ENCODE assay signal across 20 cellular contexts in the genomic region with DNA sequence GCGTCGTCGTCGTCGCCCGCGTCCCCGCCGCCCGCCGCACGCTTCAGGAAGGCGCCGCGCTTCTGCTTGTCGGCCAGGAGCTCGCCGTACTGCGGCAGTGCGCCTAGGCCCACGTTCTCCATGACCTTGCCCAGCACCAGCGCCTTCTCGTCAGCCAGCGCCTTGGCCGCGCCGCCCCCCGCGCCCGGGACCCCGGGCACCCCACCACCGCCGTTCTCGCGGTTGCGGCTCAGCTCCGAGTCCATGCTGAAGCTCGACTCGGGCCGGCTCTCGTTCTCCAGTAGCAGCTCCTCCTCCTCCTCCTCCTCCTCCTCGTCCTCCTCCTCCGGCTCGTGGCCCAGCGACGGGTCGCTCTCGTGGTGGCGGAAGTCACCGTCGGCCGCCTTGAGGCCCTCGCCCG.
A peak's percentile ranks its signal among the peaks of the same experiment; 100 is the strongest.
DNase-seq lines count a peak whose midpoint lies in the region; ATAC-seq and TF ChIP-seq lines count a peak whose summit lies in the region.
"Had no signal": no experiment of that assay in that cellular context is flagged by ENCODE, and none has a peak within 500 bp of the region (broad histone marks: within the 10 kb centered on the region; RNA-seq: fewer than 3 reads in every experiment).

No MANE protein-coding gene starts in this region.

- H3K36me3 ChIP-seq in neuronal stem cell (replicated peaks in 1 of 2; ENCODE audit: control insufficient read depth in 2 of 2, insufficient read depth in 2 of 2, low read length in 2 of 2) (no peaks in the 10 kb centered on the region), PC-9 (ENCODE audit: low read depth) (no peaks in the 10 kb centered on the region), body of pancreas (replicated peaks in 1 of 2; ENCODE audit: insufficient read depth in 1 of 2, low read depth in 2 of 2) (no peaks in the 10 kb centered on the region)
- H3K36me3 ChIP-seq: SJCRH30 had no signal

- H3F3A ChIP-seq in PC-9 (ENCODE audit: insufficient read depth, low read depth), result no peaks in the 10 kb centered on the region

- no peak overlapping the region for H4K8ac ChIP-seq in neuronal stem cell (ENCODE audit: low read depth, low read length)

- peak overlapping the region; percentile 24 for H2BK15ac ChIP-seq in neuronal stem cell (ENCODE audit: low read length)

- H3K79me1 ChIP-seq in neuronal stem cell (ENCODE audit: low read depth, low read length), result peaks cover 3% of the 10 kb centered on the region

- no peak overlapping the region for H2AFZ ChIP-seq in neuronal stem cell (ENCODE audit: low read length)
- H2AFZ ChIP-seq in PC-9, result no peak overlapping the region

- no peak overlapping the region for H2AK5ac ChIP-seq in neuronal stem cell (ENCODE audit: low read depth, low read length)

- no peaks in the 10 kb centered on the region for H4K20me1 ChIP-seq in PC-9 (ENCODE audit: insufficient read depth)

- H3K27me3 ChIP-seq in neuronal stem cell (ENCODE audit: control insufficient read depth in 3 of 3, insufficient read depth in 3 of 3, low read depth in 1 of 3, low read length in 3 of 3) (peaks cover 0 to 12% (median 0%) of the 10 kb centered on the region in 3 experiments), PC-9 (ENCODE audit: insufficient read depth, low read depth) (peaks cover 41% of the 10 kb centered on the region), body of pancreas (no peaks in the 10 kb centered on the region)
- H3K27me3 ChIP-seq: Peyer's patch, SJCRH30 had no signal

- H2BK5ac ChIP-seq in neuronal stem cell (ENCODE audit: low read length), result no peak overlapping the region

- no peaks in the 10 kb centered on the region for H3K79me2 ChIP-seq in PC-9 (ENCODE audit: low read depth)

- H3K14ac ChIP-seq in neuronal stem cell (ENCODE audit: low read length), result no peak overlapping the region

- TF ChIP-seq POLR2A in body of pancreas (IDR thresholded peaks at IDR 0.05), result no peak

- H3K23ac ChIP-seq in neuronal stem cell (ENCODE audit: low read depth, low read length, poor library complexity), result no peak overlapping the region

- H3K9me3 ChIP-seq in neuronal stem cell (replicated peaks in 1 of 2; ENCODE audit: control insufficient read depth in 2 of 2, insufficient read depth in 1 of 2, low read depth in 1 of 2, low read length in 2 of 2), result peaks cover 0 to 6% of the 10 kb centered on the region in 2 donors
- H3K9me3 ChIP-seq in PC-9 (ENCODE audit: insufficient read depth, low read depth), result no peaks in the 10 kb centered on the region
- H3K9me3 ChIP-seq in body of pancreas, result no peaks in the 10 kb centered on the region
- H3K9me3 ChIP-seq: A549, Peyer's patch, SJCRH30 had no signal

- DNase-seq in activated effector memory CD4-positive, alpha-beta T cell treated with anti-CD3 and anti-CD28 coated beads, Interleukin-2, amount 50 U/mL, for 16 hours, result peak; percentile 59
- no peak for DNase-seq in activated effector memory CD4-positive, alpha-beta T cell treated with Interleukin-2 at 50 U/mL for 16 hours
- DNase-seq in caudate nucleus (lab: John Stamatoyannopoulos, UW), result peak in 1 of 61 donors; percentile 63
- DNase-seq in neuronal stem cell (ENCODE audit: low spot score), result no peak
- DNase-seq in PC-9, result no peak
- no peak for DNase-seq in body of pancreas
- DNase-seq: GDM1, GOT3, HCEC 1CT, KG1, NCI-H1105, NCI-H146, NCI-H2029 treated with DMSO at 0.1 percent for 48 hours, NCI-H345, NCI-H524, NCI-H774, SJCRH30 had no signal

- H4K91ac ChIP-seq in neuronal stem cell (ENCODE audit: low read depth, low read length, poor library complexity), result no peak overlapping the region

- H3K9me2 ChIP-seq in PC-9 (ENCODE audit: insufficient read depth), result no peaks in the 10 kb centered on the region

- H3K4ac ChIP-seq in neuronal stem cell (ENCODE audit: low read length), result no peak overlapping the region

- H2BK120ac ChIP-seq in neuronal stem cell (ENCODE audit: low read depth, low read length), result no peak overlapping the region

- no peak overlapping the region for H2BK12ac ChIP-seq in neuronal stem cell (ENCODE audit: low read length)

- no peak for ATAC-seq in HG03354 (IDR thresholded peaks at IDR 0.05; ENCODE audit: poor library complexity, severe bottlenecking, unreplicated experiment)
- no peak for ATAC-seq in body of pancreas

- H3K4me3 ChIP-seq in neuronal stem cell (ENCODE audit: low read length in 2 of 2) (peak overlapping the region in 1 of 2 donors; percentile 47), PC-9 (no peak overlapping the region), body of pancreas (no peak overlapping the region)
- H3K4me3 ChIP-seq: A549, Peyer's patch, SJCRH30 had no signal

- intact Hi-C loops in PC-9 (cut with micrococcal nuclease; ENCODE audit: unreplicated experiment) (no loop called here), body of pancreas (cut with DNase I) (no loop called here)

- H3K18ac ChIP-seq in neuronal stem cell (ENCODE audit: low read length), result peak overlapping the region; percentile 2

- H3K9ac ChIP-seq in neuronal stem cell (ENCODE audit: low read depth, low read length, poor library complexity), result no peak overlapping the region

- POLR2A ChIA-PET in PC-9 (lab: Charles Lee; ENCODE audit: unreplicated experiment), result no interaction called here

- H3K27ac ChIP-seq in caudate nucleus (ENCODE audit: low read depth, low read length), result peak overlapping the region; percentile 16
- no peak overlapping the region for H3K27ac ChIP-seq in neuronal stem cell (replicated peaks; ENCODE audit: low read length)
- H3K27ac ChIP-seq in PC-9, result no peak overlapping the region
- no peak overlapping the region for H3K27ac ChIP-seq in body of pancreas
- H3K27ac ChIP-seq: A549, Peyer's patch, SJCRH30 had no signal

- no CpG with 5 or more reads among the region's 54 CpGs for WGBS in neuronal stem cell (ENCODE audit: extremely low coverage in 2 of 2, insufficient read length in 2 of 2, insufficient replicate concordance in 1 of 2), 2 donors
- 93 to 96% methylated on average over 48 to 54 of the region's 54 CpGs for WGBS in body of pancreas, 2 donors

- no peaks in the 10 kb centered on the region for H3K4me1 ChIP-seq in neuronal stem cell (ENCODE audit: control insufficient read depth in 2 of 2, insufficient read depth in 1 of 2, low read depth in 1 of 2, low read length in 2 of 2)
- H3K4me1 ChIP-seq in PC-9 (replicated peaks; ENCODE audit: insufficient read depth), result no peaks in the 10 kb centered on the region
- no peaks in the 10 kb centered on the region for H3K4me1 ChIP-seq in body of pancreas
- H3K4me1 ChIP-seq: A549, SJCRH30 had no signal

- CTCF ChIA-PET in PC-9 (lab: Charles Lee), result no interaction called here

- no peak for TF ChIP-seq CTCF in PC-9 (conservative IDR thresholded peaks at IDR 0.05)
- TF ChIP-seq CTCF in body of pancreas (IDR thresholded peaks at IDR 0.05), result no peak

- BruUV-seq in PC-9 (replicated peaks; lab: Mats Ljungman, UMichigan), result no TSS peak

- H3K4me2 ChIP-seq in neuronal stem cell (ENCODE audit: insufficient read depth, low read length, poor library complexity, severe bottlenecking), result no peak overlapping the region
- no peak overlapping the region for H3K4me2 ChIP-seq in PC-9
- H3K4me2 ChIP-seq: A549 had no signal
